Comparison of ENCODE assay signal across 1 cellular context in genomic region chr1:92571578-92571977, GRCh38.
TF ChIP-seq lines count a peak whose summit lies in the region.

No MANE protein-coding gene starts in this region.

TF ChIP-seq in K562, 482 proteins besides CTCF, POLR2A, EP300 and RAD21:
- no peak for TF ChIP-seq ZNF561 (CRISPR knock-in tag; conservative IDR thresholded peaks at IDR 0.05)
- TF ChIP-seq MEIS2 (IDR thresholded peaks at IDR 0.05; ENCODE audit: partially characterized antibody) = peak; percentile 64
- TF ChIP-seq ARID1B (IDR thresholded peaks at IDR 0.05) = peak; percentile 35; the same call in 1 of the 2 replicates
- TF ChIP-seq, protein P1, sequence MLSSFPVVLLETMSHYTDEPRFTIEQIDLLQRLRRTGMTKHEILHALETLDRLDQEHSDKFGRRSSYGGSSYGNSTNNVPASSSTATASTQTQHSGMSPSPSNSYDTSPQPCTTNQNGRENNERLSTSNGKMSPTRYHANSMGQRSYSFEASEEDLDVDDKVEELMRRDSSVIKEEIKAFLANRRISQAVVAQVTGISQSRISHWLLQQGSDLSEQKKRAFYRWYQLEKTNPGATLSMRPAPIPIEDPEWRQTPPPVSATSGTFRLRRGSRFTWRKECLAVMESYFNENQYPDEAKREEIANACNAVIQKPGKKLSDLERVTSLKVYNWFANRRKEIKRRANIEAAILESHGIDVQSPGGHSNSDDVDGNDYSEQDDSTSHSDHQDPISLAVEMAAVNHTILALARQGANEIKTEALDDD (IDR thresholded peaks at IDR 0.05) = peak; percentile 71
- TF ChIP-seq TEAD4 (IDR thresholded peaks at IDR 0.05; ENCODE audit: low read length) = peak; percentile 80
- no peak for TF ChIP-seq TEAD4 (CRISPR knock-in tag; IDR thresholded peaks at IDR 0.05; ENCODE audit: borderline replicate concordance)
- TF ChIP-seq TCF3 (CRISPR knock-in tag; IDR thresholded peaks at IDR 0.05) = peak; percentile 54
- TF ChIP-seq TAL1 (IDR thresholded peaks at IDR 0.05) = 0 out of 2 replicates have a peak, but pooled peaks have one; percentile 34
- TF ChIP-seq CBFA2T3 (IDR thresholded peaks at IDR 0.05) = peak; percentile 60
- peak; percentile 47 for TF ChIP-seq CBFA2T2 (conservative IDR thresholded peaks at IDR 0.05)
- TF ChIP-seq, protein P2, sequence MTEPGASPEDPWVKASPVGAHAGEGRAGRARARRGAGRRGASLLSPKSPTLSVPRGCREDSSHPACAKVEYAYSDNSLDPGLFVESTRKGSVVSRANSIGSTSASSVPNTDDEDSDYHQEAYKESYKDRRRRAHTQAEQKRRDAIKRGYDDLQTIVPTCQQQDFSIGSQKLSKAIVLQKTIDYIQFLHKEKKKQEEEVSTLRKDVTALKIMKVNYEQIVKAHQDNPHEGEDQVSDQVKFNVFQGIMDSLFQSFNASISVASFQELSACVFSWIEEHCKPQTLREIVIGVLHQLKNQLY (CRISPR knock-in tag; conservative IDR thresholded peaks at IDR 0.05) = no peak
- no peak for TF ChIP-seq MXI1 (IDR thresholded peaks at IDR 0.05; ENCODE audit: low read depth, low read length)
